ENCODE assay signal across 7 cellular contexts in the genomic region with DNA sequence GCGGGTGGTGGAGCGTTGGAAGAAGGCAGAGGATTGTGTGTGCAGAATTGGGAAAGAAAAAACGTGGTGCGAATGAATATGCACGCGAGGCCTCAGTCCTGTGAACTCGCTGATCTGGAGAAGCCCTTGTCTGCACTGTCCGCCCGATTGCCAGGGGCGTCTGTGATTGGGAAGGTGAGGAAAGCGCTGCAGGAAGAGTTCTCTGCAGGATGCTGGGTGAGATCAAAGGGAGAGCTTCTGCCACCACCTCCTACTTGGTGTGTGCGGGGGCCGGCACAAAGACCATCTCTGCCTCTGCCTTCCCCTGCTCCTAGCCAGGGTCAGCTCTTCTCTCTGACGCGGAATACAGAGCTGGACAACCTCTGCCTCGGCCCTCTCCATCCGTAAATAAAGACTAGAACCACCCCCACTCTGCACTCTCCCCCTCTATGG. TPM values are rescaled to one million over a fixed set of nuclear protein-coding genes. Genes with fewer than 3 reads are reported as not detected.
DNase-seq lines count a peak whose midpoint lies in the region; ATAC-seq and TF ChIP-seq lines count a peak whose summit lies in the region.

No MANE protein-coding gene starts in this region.

- H3K27ac Mint-ChIP-seq in activated B cell treated with CpG ODN at 0.5 μM for 24 hours: peak overlapping the region; percentile 92

- H3K27me3 Mint-ChIP-seq in activated B cell treated with CpG ODN at 0.5 μM for 24 hours: no peaks in the 10 kb centered on the region

- H3K9me3 Mint-ChIP-seq in activated B cell treated with CpG ODN at 0.5 μM for 24 hours: no peaks in the 10 kb centered on the region

- no peaks in the 10 kb centered on the region; the same call in 1 of the 2 replicates for H3K4me1 ChIP-seq in HEK293 (ENCODE audit: control insufficient read depth, insufficient read depth, low read length)
- peaks cover 8% of the 10 kb centered on the region for H3K4me1 ChIP-seq in right cardiac atrium (ENCODE audit: control insufficient read depth, insufficient read depth, low read length)

- CTCF ChIA-PET in HEK293 (lab: Yijun Ruan, JAX) (interaction anchor here (0.5 to 2.6 kb wide), 6 partner anchors 26 to 329 kb away, joined by 3 to 8 read pairs (median 4); a partner anchor contains a TSS), activated B cell treated with CpG ODN at 0.5 μM for 24 hours (lab: Charles Lee) (no interaction called here)

- peaks cover 27% of the 10 kb centered on the region for H3K36me3 Mint-ChIP-seq in activated B cell treated with CpG ODN at 0.5 μM for 24 hours (ENCODE audit: low read depth)

- POLR2A ChIA-PET in HEK293 (lab: Yijun Ruan, JAX): interaction anchor here (0.7 to 2.1 kb wide), 3 partner anchors 16 to 189 kb away, joined by 4 to 6 read pairs (median 4); a partner anchor contains a TSS
- POLR2A ChIA-PET in activated B cell treated with CpG ODN at 0.5 μM for 24 hours (lab: Charles Lee): interaction anchor here (0.7 to 2.6 kb wide), 4 partner anchors 18 to 260 kb away, joined by 3 to 9 read pairs (median 5); a partner anchor contains a TSS

- WGBS in right cardiac atrium: 30% methylated on average over 17 of the region's 17 CpGs

- no peak overlapping the region for H3K4me3 ChIP-seq in HEK293 (ENCODE audit: low read depth, low read length)
- H3K4me3 ChIP-seq in right cardiac atrium (ENCODE audit: low read length): peak overlapping the region; percentile 44
- peak overlapping the region; percentile 86 to 99 (median 94) for H3K4me3 ChIP-seq in skin epidermis

- ATAC-seq in activated B cell treated with CpG ODN at 0.5 μM for 24 hours (ENCODE audit: low read depth): no peak
- ATAC-seq in right cardiac atrium: no peak

- DNase-seq in activated B cell treated with CpG ODN at 0.5 μM for 24 hours (no peak), right cardiac atrium (no peak), NCI-H2029 (lab: John Stamatoyannopoulos, UW) (no peak), NOMO-1 (lab: John Stamatoyannopoulos, UW; ENCODE audit: unreplicated experiment in 2 of 2) (no peak), SKM-1 treated with dmso at 0.1 percent for 144 hours (lab: John Stamatoyannopoulos, UW; ENCODE audit: unreplicated experiment) (no peak)

- H3K27ac ChIP-seq in HEK293 (ENCODE audit: extremely low read depth, low read depth, low read length): no peak overlapping the region; the same call in 1 of the 2 replicates
- no peak overlapping the region for H3K27ac ChIP-seq in right cardiac atrium (ENCODE audit: low read length)
- H3K27ac ChIP-seq in skin epidermis: peak overlapping the region in 11 of 21 experiments; percentile 45 to 96 (median 90)

- peaks cover 2 to 19% of the 10 kb centered on the region in 2 experiments for H3K36me3 ChIP-seq in HEK293 (ENCODE audit: control insufficient read depth in 2 of 2, insufficient read depth in 1 of 2, low read length in 2 of 2)

- peak overlapping the region; percentile 95 for H3K4me3 Mint-ChIP-seq in activated B cell treated with CpG ODN at 0.5 μM for 24 hours

- no peaks in the 10 kb centered on the region for H3K27me3 ChIP-seq in right cardiac atrium (ENCODE audit: control insufficient read depth, insufficient read depth)

- H3K4me1 Mint-ChIP-seq in activated B cell treated with CpG ODN at 0.5 μM for 24 hours: peaks cover 37% of the 10 kb centered on the region

- no peaks in the 10 kb centered on the region for H3K9me3 ChIP-seq in HEK293 (ENCODE audit: control insufficient read depth, insufficient read depth, low read depth, low read length)
- no peaks in the 10 kb centered on the region for H3K9me3 ChIP-seq in right cardiac atrium (ENCODE audit: control insufficient read depth, low read length)

- no peak for TF ChIP-seq CTCF in HEK293 (tag by site-specific recombination; IDR thresholded peaks at IDR 0.05)
- no peak for TF ChIP-seq CTCF in activated B cell treated with CpG ODN at 0.5 μM for 24 hours (IDR thresholded peaks at IDR 0.05)

- intact Hi-C loops in activated B cell treated with CpG ODN at 0.5 μM for 24 hours (cut with micrococcal nuclease): loop anchor here (1.0 kb wide), 8 partner anchors 26 to 290 kb away; a partner anchor contains a TSS
- intact Hi-C loops in right cardiac atrium (cut with DNase I): no loop called here

TF ChIP-seq in HEK293, 187 proteins besides CTCF, POLR2A, EP300 and RAD21:
- TF ChIP-seq TCF7L2 (IDR thresholded peaks at IDR 0.05; ENCODE audit: borderline replicate concordance, low read depth, low read length): no peak; the same call in 1 of the 2 replicates
- 0 out of 2 replicates have a peak, but pooled peaks have one; percentile 3 for TF ChIP-seq BCL11B (tag by site-specific recombination; IDR thresholded peaks at IDR 0.05; ENCODE audit: low read depth)
TF ChIP-seq in HEK293: peak in this region for 1.

RNA-seq across cellular contexts. Expression of a gene that starts 0.8 kb away (rescaled TPM):
- total RNA-seq in activated B cell treated with CpG ODN at 0.5 μM for 24 hours (79.1 and 82.2 TPM in 2 replicates), right cardiac atrium (10 to 100 TPM; 39.9 to 58.1 (median 53.8) TPM)
- polyA plus RNA-seq in right cardiac atrium: 55.0 TPM

RNA-seq across cellular contexts. Expression of a gene that starts 25.3 kb away (rescaled TPM):
- total RNA-seq in activated B cell treated with CpG ODN at 0.5 μM for 24 hours (0.59 and 0.80 TPM in 2 replicates), right cardiac atrium (under 1 TPM in 3 of 4 donors, not detected in 1; 0.06 to 0.28 (median 0.14) TPM)
- polyA plus RNA-seq in right cardiac atrium: 0.14 TPM

RNA-seq across cellular contexts. Expression of a gene that starts 29.6 kb away (rescaled TPM):
- not detected in 2 replicates for total RNA-seq in activated B cell treated with CpG ODN at 0.5 μM for 24 hours
- not detected for total RNA-seq in right cardiac atrium
- polyA plus RNA-seq in right cardiac atrium: not detected

RNA-seq across cellular contexts. Expression of a gene that starts 33.0 kb away (rescaled TPM):
- not detected in 2 replicates for total RNA-seq in activated B cell treated with CpG ODN at 0.5 μM for 24 hours
- under 1 TPM in 3 of 4 donors, not detected in 1; 0.20 to 0.21 (median 0.20) TPM for total RNA-seq in right cardiac atrium
- polyA plus RNA-seq in right cardiac atrium: 0.18 TPM

RNA-seq across cellular contexts. Expression of a gene that starts 34.5 kb away (rescaled TPM):
- 33.4 and 40.1 TPM in 2 replicates for total RNA-seq in activated B cell treated with CpG ODN at 0.5 μM for 24 hours
- 10 to 100 TPM; 15.8 to 32.4 (median 23.3) TPM for total RNA-seq in right cardiac atrium
- 30.1 TPM for polyA plus RNA-seq in right cardiac atrium

Comparison
In these comparisons a context has a peak if more than half of its experiments do, and no peak if none do; other contexts are left out.
1. H3K27ac ChIP-seq: peak in skin epidermis (11 of 21); none in HEK293 (single experiment) and right cardiac atrium (single experiment).